17 cellular contexts compared by ENCODE assay signal in genomic region chr3:141391298-141392017, GRCh38. TPM values are rescaled to one million over a fixed set of nuclear protein-coding genes. Genes with fewer than 3 reads are reported as not detected.
DNase-seq lines count a peak whose midpoint lies in the region; ATAC-seq and TF ChIP-seq lines count a peak whose summit lies in the region.
"Had no signal": no experiment of that assay in that cellular context is flagged by ENCODE, and none has a peak within 500 bp of the region (broad histone marks: within the 10 kb centered on the region; RNA-seq: fewer than 3 reads in every experiment).

No MANE protein-coding gene starts in this region.

- no peaks in the 10 kb centered on the region for H3K36me3 ChIP-seq in mucosa of descending colon (ENCODE audit: low read depth)

- no peak for TF ChIP-seq CTCF in type B pancreatic cell (conservative IDR thresholded peaks at IDR 0.05)
- no peak for TF ChIP-seq CTCF in mucosa of descending colon (IDR thresholded peaks at IDR 0.05)

- DNase-seq in activated T-cell treated with anti-CD3 and anti-CD28 coated beads, Interleukin-2, amount 50 U/mL, for 72 hours, result peak in 1 of 2 donors; percentile 42
- DNase-seq in activated T-cell treated with anti-CD3 and anti-CD28 coated beads for 4 hours (no peak), left lobe of liver (ENCODE audit: low spot score) (no peak), type B pancreatic cell (ENCODE audit: extremely low spot score, unreplicated experiment) (no peak), NCI-H1092 treated with DMSO at 0.1 percent for 48 hours (lab: John Stamatoyannopoulos, UW) (no peak), COR-L47 (lab: John Stamatoyannopoulos, UW) (no peak), mucosa of descending colon (no peak)
- peak; percentile 74 for DNase-seq in activated CD4-positive, alpha-beta memory T cell treated with anti-CD3 and anti-CD28 coated beads for 36 hours
- DNase-seq: effector CD4-positive, alpha-beta T cell; foreskin keratinocyte; midbrain; NCI-H1436 treated with DMSO at 0.1 percent for 48 hours; NCI-H510A; posterior cingulate gyrus; T-helper 1 cell had no signal

- peaks cover 4% of the 10 kb centered on the region for H3K9me3 ChIP-seq in mucosa of descending colon
- H3K9me3 ChIP-seq: thoracic aorta had no signal

- peak; percentile 56 to 68 for ATAC-seq in activated T-cell treated with anti-CD3 and anti-CD28 coated beads, Interleukin-2, amount 50 U/mL, for 72 hours (replicated peaks in 1 of 2)
- ATAC-seq in left lobe of liver (peak; percentile 37), mucosa of descending colon (no peak)
- ATAC-seq: foreskin keratinocyte had no signal

- H3K27me3 Mint-ChIP-seq in activated T-cell treated with anti-CD3 and anti-CD28 coated beads, Interleukin-2, amount 50 U/mL, for 72 hours (ENCODE audit: low read depth), result peaks cover 6% of the 10 kb centered on the region
- peaks cover 5% of the 10 kb centered on the region for H3K27me3 Mint-ChIP-seq in activated CD4-positive, alpha-beta memory T cell treated with anti-CD3 and anti-CD28 coated beads for 36 hours
- no peaks in the 10 kb centered on the region for H3K27me3 Mint-ChIP-seq in type B pancreatic cell
- H3K27me3 Mint-ChIP-seq: IgD-negative memory B cell had no signal

- H3K4me3 ChIP-seq in mucosa of descending colon, result no peak overlapping the region
- H3K4me3 ChIP-seq: thoracic aorta had no signal

- H3K9me3 Mint-ChIP-seq in activated T-cell treated with anti-CD3 and anti-CD28 coated beads, Interleukin-2, amount 50 U/mL, for 72 hours, result peaks cover 0 to 3% of the 10 kb centered on the region in 2 donors
- H3K9me3 Mint-ChIP-seq in activated CD4-positive, alpha-beta memory T cell treated with anti-CD3 and anti-CD28 coated beads for 36 hours, result peaks cover 4% of the 10 kb centered on the region
- H3K9me3 Mint-ChIP-seq in type B pancreatic cell, result no peaks in the 10 kb centered on the region

- H3K4me1 ChIP-seq in mucosa of descending colon (ENCODE audit: low read depth), result peaks cover 7% of the 10 kb centered on the region

- peaks cover 2 to 3% of the 10 kb centered on the region in 2 donors for H3K36me3 Mint-ChIP-seq in activated T-cell treated with anti-CD3 and anti-CD28 coated beads, Interleukin-2, amount 50 U/mL, for 72 hours (ENCODE audit: insufficient read depth in 2 of 2)
- peaks cover 11% of the 10 kb centered on the region for H3K36me3 Mint-ChIP-seq in activated CD4-positive, alpha-beta memory T cell treated with anti-CD3 and anti-CD28 coated beads for 36 hours
- H3K36me3 Mint-ChIP-seq in type B pancreatic cell, result no peaks in the 10 kb centered on the region

- CTCF ChIA-PET in activated CD4-positive, alpha-beta memory T cell treated with anti-CD3 and anti-CD28 coated beads for 36 hours (lab: Charles Lee), result interaction anchor here (1.4 to 1.8 kb wide), 2 partner anchors 9 kb away, joined by 3 to 7 read pairs; no protein-coding TSS in a partner anchor

- H3K4me3 Mint-ChIP-seq in activated T-cell treated with anti-CD3 and anti-CD28 coated beads, Interleukin-2, amount 50 U/mL, for 72 hours, result peak overlapping the region in 1 of 2 donors; percentile 35
- H3K4me3 Mint-ChIP-seq in activated CD4-positive, alpha-beta memory T cell treated with anti-CD3 and anti-CD28 coated beads for 36 hours, result no peak overlapping the region
- H3K4me3 Mint-ChIP-seq in type B pancreatic cell, result peak overlapping the region; percentile 32

- peaks cover 32% of the 10 kb centered on the region for H3K4me1 Mint-ChIP-seq in activated T-cell treated with anti-CD3 and anti-CD28 coated beads, Interleukin-2, amount 50 U/mL, for 72 hours (ENCODE audit: low read depth)
- H3K4me1 Mint-ChIP-seq in activated CD4-positive, alpha-beta memory T cell treated with anti-CD3 and anti-CD28 coated beads for 36 hours (ENCODE audit: low read depth), result peaks cover 37% of the 10 kb centered on the region
- H3K4me1 Mint-ChIP-seq in type B pancreatic cell (ENCODE audit: unreplicated experiment), result peaks cover 46% of the 10 kb centered on the region

- peak overlapping the region; percentile 78 for H3K27ac Mint-ChIP-seq in activated T-cell treated with anti-CD3 and anti-CD28 coated beads, Interleukin-2, amount 50 U/mL, for 72 hours
- H3K27ac Mint-ChIP-seq in activated CD4-positive, alpha-beta memory T cell treated with anti-CD3 and anti-CD28 coated beads for 36 hours, result peak overlapping the region; percentile 83
- peak overlapping the region; percentile 82 for H3K27ac Mint-ChIP-seq in type B pancreatic cell

- intact Hi-C loops in activated CD4-positive, alpha-beta memory T cell treated with anti-CD3 and anti-CD28 coated beads for 36 hours (cut with micrococcal nuclease), result loop anchor here (1.0 kb wide), 2 partner anchors 9 to 12 kb away; no protein-coding TSS in a partner anchor
- intact Hi-C loops in mucosa of descending colon (cut with DNase I, micrococcal nuclease), result no loop called here

- POLR2A ChIA-PET in activated CD4-positive, alpha-beta memory T cell treated with anti-CD3 and anti-CD28 coated beads for 36 hours (lab: Charles Lee), result interaction anchor here (1.0 to 2.4 kb wide), 3 partner anchors 9 to 80 kb away, joined by 3 to 8 read pairs (median 4); no protein-coding TSS in a partner anchor

RNA-seq across cellular contexts. Expression of gene ZBTB38, which starts 23.2 kb away (rescaled TPM):
- total RNA-seq in activated T-cell treated with anti-CD3 and anti-CD28 coated beads, Interleukin-2, amount 50 U/mL, for 72 hours, result 10 to 100 TPM; 50.7 to 82.9 TPM
- 10 to 100 TPM; 64.7 to 66.4 TPM for total RNA-seq in activated CD4-positive, alpha-beta memory T cell treated with anti-CD3 and anti-CD28 coated beads for 36 hours
- total RNA-seq in left lobe of liver (26.6 TPM), type B pancreatic cell (ENCODE audit: low replicate concordance) (29.4 and 35.4 TPM in 2 replicates), mucosa of descending colon (100 to 1,000 TPM in 2 of 3 donors, 10 to 100 TPM in 1; 96.0 to 153 (median 144) TPM)
